ENCODE assay signal across 17 cellular contexts in genomic region chr1:10556430-10557005, GRCh38.
DNase-seq lines count a peak whose midpoint lies in the region; ATAC-seq, FAIRE-seq and TF ChIP-seq lines count a peak whose summit lies in the region.
"Had no signal": no experiment of that assay in that cellular context is flagged by ENCODE, and none has a peak within 500 bp of the region (broad histone marks: within the 10 kb centered on the region; RNA-seq: fewer than 3 reads in every experiment).

No MANE protein-coding gene starts in this region.

- no peak overlapping the region for H2BK20ac ChIP-seq in H1 (ENCODE audit: low read length)

- no peaks in the 10 kb centered on the region for H3K23me2 ChIP-seq in H1 (ENCODE audit: low read depth, low read length)

- no peak overlapping the region for H2AFZ ChIP-seq in H1 (ENCODE audit: low read length)

- intact Hi-C loops in CD4-positive, alpha-beta memory T cell (cut with micrococcal nuclease) = no loop called here

- peak overlapping the region in 5 of 7 donors; percentile 9 to 82 (median 52) for H3K27ac Mint-ChIP-seq in CD4-positive, alpha-beta memory T cell
- H3K27ac Mint-ChIP-seq in neural crest cell (ENCODE audit: unreplicated experiment) = peak overlapping the region; percentile 40
- peak overlapping the region in 1 of 2 donors; percentile 51 for H3K27ac Mint-ChIP-seq in stimulated activated naive CD8-positive, alpha-beta T cell treated with anti-CD3 and anti-CD28 coated beads, Interleukin-15, amount 100 ng/mL, for 72 hours
- H3K27ac Mint-ChIP-seq: activated T-cell treated with anti-CD3 and anti-CD28 coated beads, Interleukin-2, amount 50 U/mL, for 72 hours; dendritic cell treated with granulocyte-macrophage colony-stimulating factor and Interleukin-4, amounts not matched to agents 40 ng/mL and 50 ng/mL, for 4 days had no signal

- H4K5ac ChIP-seq in H1 (ENCODE audit: insufficient read length, low read depth, low read length) = no peak overlapping the region

- H3K79me2 ChIP-seq in H1 (ENCODE audit: control insufficient read depth in 1 of 2, insufficient read depth in 2 of 2, low read length in 2 of 2) = no peaks in the 10 kb centered on the region; a peak in 1 of 4 replicates

- H3K4me2 ChIP-seq in H1 (ENCODE audit: insufficient read depth in 1 of 2, low read depth in 2 of 2, low read length in 2 of 2) = 0 out of 4 replicates have a peak overlapping the region, but pooled peaks of 1 of the 2 experiments have one; percentile 1

- ATAC-seq in HG03280 (IDR thresholded peaks at IDR 0.05; ENCODE audit: unreplicated experiment) (no peak), GM21717 (IDR thresholded peaks at IDR 0.05; ENCODE audit: unreplicated experiment) (no peak)
- ATAC-seq in stimulated activated naive CD8-positive, alpha-beta T cell treated with anti-CD3 and anti-CD28 coated beads, Interleukin-15, amount 100 ng/mL, for 72 hours = no peak
- ATAC-seq: activated T-cell treated with anti-CD3 and anti-CD28 coated beads, Interleukin-2, amount 50 U/mL, for 72 hours had no signal

- H3K4me3 ChIP-seq in CD4-positive, alpha-beta memory T cell (ENCODE audit: low read length in 2 of 2) = no peak overlapping the region
- H3K4me3 ChIP-seq in HEK293 (ENCODE audit: low read depth, low read length) = no peak overlapping the region
- no peak overlapping the region for H3K4me3 ChIP-seq in H1 (ENCODE audit: extremely low read depth in 1 of 4, insufficient read depth in 2 of 4, low read depth in 3 of 4, low read length in 4 of 4)
- H3K4me3 ChIP-seq: ascending aorta, pancreas, upper lobe of right lung had no signal

- no peak overlapping the region for H3K23ac ChIP-seq in H1 (ENCODE audit: insufficient read length)

- no peak for TF ChIP-seq RAD21 in H1 (IDR thresholded peaks at IDR 0.05 in 1 of 2, conservative IDR thresholded peaks at IDR 0.05 in 1 of 2; ENCODE audit: low read depth in 2 of 2, low read length in 2 of 2)

- no peaks in the 10 kb centered on the region for H3K36me3 ChIP-seq in CD4-positive, alpha-beta memory T cell (ENCODE audit: insufficient read depth, low read length)
- H3K36me3 ChIP-seq in HEK293 (ENCODE audit: control insufficient read depth in 2 of 2, insufficient read depth in 1 of 2, low read length in 2 of 2) (no peaks in the 10 kb centered on the region), H1 (ENCODE audit: control insufficient read depth in 2 of 4, insufficient read depth in 4 of 4, low read length in 3 of 4) (no peaks in the 10 kb centered on the region)
- H3K36me3 ChIP-seq: ascending aorta, pancreas, upper lobe of right lung had no signal

- peaks cover 0 to 3% of the 10 kb centered on the region in 2 donors for H3K36me3 Mint-ChIP-seq in CD4-positive, alpha-beta memory T cell
- no peaks in the 10 kb centered on the region for H3K36me3 Mint-ChIP-seq in neural crest cell (ENCODE audit: low read depth)

- no peak for FAIRE-seq in H1 (lab: Jason Lieb, UNC)
- FAIRE-seq: pancreas had no signal

- H2BK5ac ChIP-seq in H1 (ENCODE audit: low read depth, low read length) = peak overlapping the region; percentile 84

- peak overlapping the region; percentile 97; the same call in 1 of the 2 replicates for H2BK12ac ChIP-seq in H1 (ENCODE audit: low read depth, low read length)

- H4K20me1 ChIP-seq in H1 (replicated peaks in 1 of 2; ENCODE audit: control insufficient read depth in 1 of 2, insufficient read depth in 2 of 2, low read length in 2 of 2) = peaks cover 0 to 2% of the 10 kb centered on the region in 2 experiments

- TF ChIP-seq EP300 in H1 (IDR thresholded peaks at IDR 0.05; ENCODE audit: borderline replicate concordance in 1 of 2, low read depth in 2 of 2, low read length in 2 of 2) = no peak

- H3K4me3 Mint-ChIP-seq in CD4-positive, alpha-beta memory T cell = no peak overlapping the region
- peak overlapping the region; percentile 10 for H3K4me3 Mint-ChIP-seq in neural crest cell
- H3K4me3 Mint-ChIP-seq in stimulated activated naive CD8-positive, alpha-beta T cell treated with anti-CD3 and anti-CD28 coated beads, Interleukin-15, amount 100 ng/mL, for 72 hours = no peak overlapping the region
- H3K4me3 Mint-ChIP-seq: activated T-cell treated with anti-CD3 and anti-CD28 coated beads, Interleukin-2, amount 50 U/mL, for 72 hours; dendritic cell treated with granulocyte-macrophage colony-stimulating factor and Interleukin-4, amounts not matched to agents 40 ng/mL and 50 ng/mL, for 4 days had no signal

- H3K9ac ChIP-seq in H1 (replicated peaks in 1 of 4; ENCODE audit: extremely low read depth in 1 of 4, low read depth in 3 of 4, low read length in 3 of 4) = peak overlapping the region in 1 of 4 experiments; percentile 13; a peak in 1 of 7 replicates

- no peaks in the 10 kb centered on the region; the same call in 1 of the 2 replicates for H3K79me1 ChIP-seq in H1 (ENCODE audit: low read depth, low read length)

- no peak for DNase-seq in CD4-positive, alpha-beta memory T cell
- DNase-seq in H1 (ENCODE audit: low read depth in 1 of 2, low spot score in 2 of 2) (no peak), neural crest cell (ENCODE audit: low read depth, low spot score) (peak; percentile 6), NCI-H2171 (lab: John Stamatoyannopoulos, UW) (no peak)
- DNase-seq in stimulated activated naive CD8-positive, alpha-beta T cell treated with anti-CD3 and anti-CD28 coated beads, Interleukin-15, amount 100 ng/mL, for 72 hours = no peak
- DNase-seq: activated CD4-positive, alpha-beta T cell treated with anti-CD3 and anti-CD28 coated beads for 48 hours; activated T-cell treated with anti-CD3 and anti-CD28 coated beads, Interleukin-2, amount 50 U/mL, for 72 hours; KG1; NCI-H187 treated with DMSO at 0.1 percent for 48 hours; pancreas; T-helper 2 cell; upper lobe of right lung had no signal

- H3K9me3 ChIP-seq in CD4-positive, alpha-beta memory T cell (ENCODE audit: control insufficient read depth in 1 of 2, low read length in 2 of 2) = no peaks in the 10 kb centered on the region
- H3K9me3 ChIP-seq in HEK293 (ENCODE audit: control insufficient read depth, insufficient read depth, low read depth, low read length) (no peaks in the 10 kb centered on the region), H1 (ENCODE audit: insufficient read depth in 2 of 2, low read depth in 1 of 2, low read length in 1 of 2) (no peaks in the 10 kb centered on the region)
- H3K9me3 ChIP-seq: ascending aorta, pancreas, upper lobe of right lung had no signal

- no peak overlapping the region for H2BK120ac ChIP-seq in H1 (replicated peaks; ENCODE audit: low read depth, low read length)

- POLR2A ChIA-PET in CD4-positive, alpha-beta memory T cell (lab: Charles Lee; ENCODE audit: partially characterized antibody) = no interaction called here
- POLR2A ChIA-PET in HEK293 (lab: Yijun Ruan, JAX) (no interaction called here), H1 (lab: Charles Lee; ENCODE audit: partially characterized antibody) (interaction anchor here (2.0 kb wide), 1 partner anchor 20 kb away, joined by 5 read pairs; no protein-coding TSS in a partner anchor)

- no peaks in the 10 kb centered on the region for H3K4me1 ChIP-seq in CD4-positive, alpha-beta memory T cell (ENCODE audit: insufficient read depth, low read length)
- H3K4me1 ChIP-seq in HEK293 (ENCODE audit: control insufficient read depth, insufficient read depth, low read length) (peaks cover 7% of the 10 kb centered on the region; the same call in 1 of the 2 replicates), H1 (replicated peaks in 1 of 4; ENCODE audit: control insufficient read depth in 3 of 4, insufficient read depth in 4 of 4, low read length in 3 of 4) (peaks cover 0 to 9% (median 4%) of the 10 kb centered on the region in 4 experiments; a peak in 6 of 7 replicates)
- H3K4me1 ChIP-seq: ascending aorta, pancreas, upper lobe of right lung had no signal

- no peaks in the 10 kb centered on the region for H3K27me3 ChIP-seq in CD4-positive, alpha-beta memory T cell (ENCODE audit: insufficient read depth, low read length)
- no peaks in the 10 kb centered on the region for H3K27me3 ChIP-seq in H1 (replicated peaks in 1 of 4; ENCODE audit: control insufficient read depth in 3 of 4, extremely low read depth in 1 of 4, insufficient read depth in 3 of 4, low read length in 3 of 4)
- H3K27me3 ChIP-seq: ascending aorta, pancreas, upper lobe of right lung had no signal

- H3K4me1 Mint-ChIP-seq in CD4-positive, alpha-beta memory T cell = peaks cover 6 to 10% (median 8%) of the 10 kb centered on the region in 4 donors
- H3K4me1 Mint-ChIP-seq in neural crest cell = peaks cover 43% of the 10 kb centered on the region
- peaks cover 9% of the 10 kb centered on the region for H3K4me1 Mint-ChIP-seq in stimulated activated naive CD8-positive, alpha-beta T cell treated with anti-CD3 and anti-CD28 coated beads, Interleukin-15, amount 100 ng/mL, for 72 hours

- H4K91ac ChIP-seq in H1 (replicated peaks; ENCODE audit: insufficient read length, low read length) = no peak overlapping the region

- no peak overlapping the region for H3K27ac ChIP-seq in CD4-positive, alpha-beta memory T cell (ENCODE audit: low read depth, low read length)
- no peak overlapping the region for H3K27ac ChIP-seq in HEK293 (ENCODE audit: extremely low read depth, low read depth, low read length)
- H3K27ac ChIP-seq in H1 (ENCODE audit: low read depth, low read length) = no peak overlapping the region
- H3K27ac ChIP-seq: ascending aorta, pancreas, upper lobe of right lung had no signal

- H3K9me3 Mint-ChIP-seq in CD4-positive, alpha-beta memory T cell = no peaks in the 10 kb centered on the region
- no peaks in the 10 kb centered on the region for H3K9me3 Mint-ChIP-seq in neural crest cell
- H3K9me3 Mint-ChIP-seq in stimulated activated naive CD8-positive, alpha-beta T cell treated with anti-CD3 and anti-CD28 coated beads, Interleukin-15, amount 100 ng/mL, for 72 hours = no peaks in the 10 kb centered on the region
- H3K9me3 Mint-ChIP-seq: activated T-cell treated with anti-CD3 and anti-CD28 coated beads, Interleukin-2, amount 50 U/mL, for 72 hours; dendritic cell treated with granulocyte-macrophage colony-stimulating factor and Interleukin-4, amounts not matched to agents 40 ng/mL and 50 ng/mL, for 4 days had no signal

- H3K27me3 Mint-ChIP-seq in CD4-positive, alpha-beta memory T cell = no peaks in the 10 kb centered on the region
- H3K27me3 Mint-ChIP-seq in neural crest cell (ENCODE audit: low read depth) = no peaks in the 10 kb centered on the region
- no peaks in the 10 kb centered on the region for H3K27me3 Mint-ChIP-seq in stimulated activated naive CD8-positive, alpha-beta T cell treated with anti-CD3 and anti-CD28 coated beads, Interleukin-15, amount 100 ng/mL, for 72 hours
- H3K27me3 Mint-ChIP-seq: dendritic cell treated with granulocyte-macrophage colony-stimulating factor and Interleukin-4, amounts not matched to agents 40 ng/mL and 50 ng/mL, for 4 days had no signal

- no peak overlapping the region for H3K4ac ChIP-seq in H1 (replicated peaks; ENCODE audit: insufficient read length, low read depth, low read length)

- H3K14ac ChIP-seq in H1 (ENCODE audit: insufficient read length) = no peak overlapping the region

- no peak for TF ChIP-seq POLR2A in H1 (IDR thresholded peaks at IDR 0.05; ENCODE audit: control extremely low read depth in 1 of 2, low read depth in 2 of 2, low read length in 2 of 2)

- no peak overlapping the region for H2BK15ac ChIP-seq in H1 (ENCODE audit: low read length)

- H3K56ac ChIP-seq in H1 (replicated peaks; ENCODE audit: insufficient read length, low read depth, low read length) = no peak overlapping the region

- CTCF ChIA-PET in CD4-positive, alpha-beta memory T cell (lab: Charles Lee; ENCODE audit: partially characterized antibody) = no interaction called here
- CTCF ChIA-PET in HEK293 (lab: Yijun Ruan, JAX) (no interaction called here), H1 (lab: Charles Lee; ENCODE audit: partially characterized antibody) (interaction anchor here (0.6 to 1.8 kb wide), 5 partner anchors 16 to 49 kb away, joined by 3 to 6 read pairs (median 3); no protein-coding TSS in a partner anchor)

- no peak for TF ChIP-seq CTCF in HEK293 (tag by site-specific recombination; IDR thresholded peaks at IDR 0.05)
- no peak for TF ChIP-seq CTCF in H1 (IDR thresholded peaks at IDR 0.05; ENCODE audit: control extremely low read depth in 1 of 3, insufficient read depth in 1 of 3, low read depth in 1 of 3, low read length in 3 of 3)
- no peak for TF ChIP-seq CTCF in neural crest cell (conservative IDR thresholded peaks at IDR 0.05)

- no peak overlapping the region for H2AK5ac ChIP-seq in H1 (ENCODE audit: low read depth, low read length)

- 84% methylated on average over 9 of the region's 9 CpGs; no CpG with 5 or more reads in 1 of the 2 experiments for WGBS in H1 (ENCODE audit: extremely low coverage in 1 of 2, insufficient coverage in 1 of 2, insufficient read length in 1 of 2, insufficient replicate concordance in 2 of 2, low coverage in 1 of 2, low lambda C conversion rate in 2 of 2, missing lambda C conversion rate in 1 of 2), 2 experiments

- no peak overlapping the region for H4K8ac ChIP-seq in H1 (ENCODE audit: extremely low read depth, insufficient read depth, low read length)

- H3K18ac ChIP-seq in H1 (ENCODE audit: extremely low read depth, low read length) = no peak overlapping the region
